Comparison of ENCODE assay signal across 10 cellular contexts in genomic region chr1:45620588-45621500, GRCh38. TPM values are rescaled to one million over a fixed set of nuclear protein-coding genes. Genes with fewer than 3 reads are reported as not detected.
DNase-seq lines count a peak whose midpoint lies in the region; ATAC-seq and TF ChIP-seq lines count a peak whose summit lies in the region.
"Had no signal": no experiment of that assay in that cellular context is flagged by ENCODE, and none has a peak within 500 bp of the region (broad histone marks: within the 10 kb centered on the region; RNA-seq: fewer than 3 reads in every experiment).

No MANE protein-coding gene starts in this region.

- peaks cover 58 to 75% of the 10 kb centered on the region in 2 donors for H3K36me3 Mint-ChIP-seq in CD14-positive monocyte
- peaks cover 51% of the 10 kb centered on the region for H3K36me3 Mint-ChIP-seq in nephron progenitor cell (ENCODE audit: low read depth)

- TF ChIP-seq CTCF in CD14-positive monocyte (IDR thresholded peaks at IDR 0.05) = no peak
- no peak for TF ChIP-seq CTCF in HEK293 (tag by site-specific recombination; IDR thresholded peaks at IDR 0.05)
- no peak for TF ChIP-seq CTCF in dorsolateral prefrontal cortex (IDR thresholded peaks at IDR 0.05 in 54 of 56, conservative IDR thresholded peaks at IDR 0.05 in 2 of 56; ENCODE audit: low read depth in 1 of 56, partially characterized antibody in 56 of 56)
- no peak for TF ChIP-seq CTCF in nephron progenitor cell (IDR thresholded peaks at IDR 0.05)
- TF ChIP-seq CTCF in smooth muscle cell (IDR thresholded peaks at IDR 0.05; ENCODE audit: borderline replicate concordance, insufficient read depth, poor library complexity, severe bottlenecking) = no peak

- ATAC-seq in HG02973 (IDR thresholded peaks at IDR 0.05; ENCODE audit: unreplicated experiment) = no peak

- intact Hi-C loops in CD14-positive monocyte (cut with micrococcal nuclease) (no loop called here), dorsolateral prefrontal cortex (cut with DNase I) (no loop called here)

- no peaks in the 10 kb centered on the region for H3K79me2 ChIP-seq in smooth muscle cell (ENCODE audit: low read depth)

- H3K4me1 ChIP-seq in HEK293 (ENCODE audit: control insufficient read depth, insufficient read depth, low read length) (no peaks in the 10 kb centered on the region), smooth muscle cell (ENCODE audit: low read depth) (no peaks in the 10 kb centered on the region)

- H3K27ac Mint-ChIP-seq in CD14-positive monocyte (peak overlapping the region in 5 of 7 donors; percentile 8 to 82 (median 59)), nephron progenitor cell (peak overlapping the region; percentile 97)

- CTCF ChIA-PET in HEK293 (lab: Yijun Ruan, JAX) = interaction anchor here (0.6 kb wide), 2 partner anchors 62 to 111 kb away, joined by 3 to 4 read pairs; no protein-coding TSS in a partner anchor

- H3K9me3 ChIP-seq in HEK293 (ENCODE audit: control insufficient read depth, insufficient read depth, low read depth, low read length) = no peaks in the 10 kb centered on the region
- H3K9me3 ChIP-seq in smooth muscle cell (replicated peaks; ENCODE audit: low read depth) = no peaks in the 10 kb centered on the region

- H3K9me3 Mint-ChIP-seq in CD14-positive monocyte (no peaks in the 10 kb centered on the region), nephron progenitor cell (no peaks in the 10 kb centered on the region)
- H3K9me3 Mint-ChIP-seq: brain had no signal

- no peak overlapping the region for H3K4me3 Mint-ChIP-seq in CD14-positive monocyte
- H3K4me3 Mint-ChIP-seq in nephron progenitor cell = no peak overlapping the region
- H3K4me3 Mint-ChIP-seq: brain had no signal

- H3K27ac ChIP-seq in HEK293 (ENCODE audit: extremely low read depth, low read depth, low read length) (no peak overlapping the region), dorsolateral prefrontal cortex (peak overlapping the region in 33 of 59 donors; percentile 0 to 62 (median 35)), smooth muscle cell (ENCODE audit: low read depth) (no peak overlapping the region)

- H3K9ac ChIP-seq in smooth muscle cell (ENCODE audit: low read depth) = no peak overlapping the region

- no peak for DNase-seq in CD14-positive monocyte (ENCODE audit: low spot score)
- no peak for DNase-seq in dorsolateral prefrontal cortex
- DNase-seq in nephron progenitor cell = no peak
- DNase-seq in HPDE6-E6E7 (ENCODE audit: extremely low spot score) = no peak
- DNase-seq in NCI-H1105 (lab: John Stamatoyannopoulos, UW) = no peak
- DNase-seq in smooth muscle cell (lab: John Stamatoyannopoulos, UW; ENCODE audit: unreplicated experiment) = no peak
- DNase-seq: NCI-H1417 had no signal

- peaks cover 6% of the 10 kb centered on the region for H3F3A ChIP-seq in smooth muscle cell (ENCODE audit: low read depth)

- H3K27me3 Mint-ChIP-seq in CD14-positive monocyte (ENCODE audit: low read depth in 3 of 3) = peaks cover 0 to 3% (median 2%) of the 10 kb centered on the region in 3 donors
- H3K27me3 Mint-ChIP-seq in nephron progenitor cell (ENCODE audit: low read depth, poor library complexity) = no peaks in the 10 kb centered on the region
- H3K27me3 Mint-ChIP-seq: brain had no signal

- H3K36me3 ChIP-seq in HEK293 (ENCODE audit: control insufficient read depth in 2 of 2, insufficient read depth in 1 of 2, low read length in 2 of 2) = peaks cover 16 to 86% of the 10 kb centered on the region in 2 experiments
- peaks cover 8% of the 10 kb centered on the region for H3K36me3 ChIP-seq in smooth muscle cell (ENCODE audit: low read depth)

- H3K27me3 ChIP-seq in dorsolateral prefrontal cortex (no peaks in the 10 kb centered on the region), smooth muscle cell (ENCODE audit: low read depth) (no peaks in the 10 kb centered on the region)

- WGBS in smooth muscle cell (ENCODE audit: low lambda C conversion rate) = 96% methylated on average over 17 of the region's 17 CpGs

- H3K4me3 ChIP-seq in HEK293 (ENCODE audit: low read depth, low read length) (no peak overlapping the region), dorsolateral prefrontal cortex (no peak overlapping the region), smooth muscle cell (no peak overlapping the region)

- no peak overlapping the region for H2AFZ ChIP-seq in smooth muscle cell (ENCODE audit: low read depth)

- H4K20me1 ChIP-seq in smooth muscle cell (ENCODE audit: low read depth) = peaks cover 4% of the 10 kb centered on the region

- POLR2A ChIA-PET in HEK293 (lab: Yijun Ruan, JAX) = interaction anchor here (0.9 kb wide), 1 partner anchor 99 kb away, joined by 3 read pairs; the partner anchor contains the start of gene PRDX1

- H3K4me2 ChIP-seq in smooth muscle cell = no peak overlapping the region

- peaks cover 11% of the 10 kb centered on the region for H3K4me1 Mint-ChIP-seq in CD14-positive monocyte
- peaks cover 4% of the 10 kb centered on the region for H3K4me1 Mint-ChIP-seq in nephron progenitor cell
- H3K4me1 Mint-ChIP-seq: brain had no signal

TF ChIP-seq in HEK293, 187 proteins besides CTCF, POLR2A, EP300 and RAD21:
- no peak for TF ChIP-seq ZNF335 (tag by site-specific recombination; conservative IDR thresholded peaks at IDR 0.05)
- TF ChIP-seq HIC1 (tag by site-specific recombination; IDR thresholded peaks at IDR 0.05) = peak; percentile 51; the same call in 1 of the 2 replicates

RNA-seq across cellular contexts. Expression of gene CCDC17, which starts 3.0 kb away (rescaled TPM):
- polyA plus RNA-seq in CD14-positive monocyte = not detected
- 1 to 10 TPM in 110 of 120 experiments, under 1 TPM in 10; 0.59 to 6.5 (median 2.2) TPM for total RNA-seq in dorsolateral prefrontal cortex
- total RNA-seq in smooth muscle cell = 0.81 and 2.5 TPM in 2 replicates
- polyA plus RNA-seq in smooth muscle cell = 0.64 and 1.6 TPM in 2 replicates

RNA-seq across cellular contexts. Expression of gene NASP, which starts 37.0 kb away (rescaled TPM):
- polyA plus RNA-seq in CD14-positive monocyte (10 to 100 TPM; 24.4 to 27.5 TPM), smooth muscle cell (44.9 and 64.2 TPM in 2 replicates)
- total RNA-seq in dorsolateral prefrontal cortex (100 to 1,000 TPM in 41 of 120 experiments, 10 to 100 TPM in 79; 47.7 to 170 (median 91.5) TPM), smooth muscle cell (40.4 and 83.0 TPM in 2 replicates)

Comparison
In these comparisons a context has a peak if more than half of its experiments do, and no peak if none do; other contexts are left out.
1. H3K27ac ChIP-seq: peak in dorsolateral prefrontal cortex (33 of 59); none in HEK293 (single experiment) and smooth muscle cell (single experiment).